ENCODE assay signal across 19 cellular contexts in genomic region chr10:19966751-19967150, GRCh38.
DNase-seq lines count a peak whose midpoint lies in the region; ATAC-seq, FAIRE-seq and TF ChIP-seq lines count a peak whose summit lies in the region.
"Had no signal": no experiment of that assay in that cellular context is flagged by ENCODE, and none has a peak within 500 bp of the region (broad histone marks: within the 10 kb centered on the region; RNA-seq: fewer than 3 reads in every experiment).

No MANE protein-coding gene starts in this region.

- peak overlapping the region in 1 of 2 experiments; percentile 8; a peak in 1 of 4 replicates for H3K4me2 ChIP-seq in H1 (ENCODE audit: insufficient read depth in 1 of 2, low read depth in 2 of 2, low read length in 2 of 2)

- TF ChIP-seq CTCF in H1 (IDR thresholded peaks at IDR 0.05; ENCODE audit: control extremely low read depth in 1 of 3, insufficient read depth in 1 of 3, low read depth in 1 of 3, low read length in 3 of 3): no peak
- no peak for TF ChIP-seq CTCF in nephron (IDR thresholded peaks at IDR 0.05; ENCODE audit: unreplicated experiment in 3 of 3)

- peaks cover 42% of the 10 kb centered on the region for H3K4me1 Mint-ChIP-seq in nephron
- H3K4me1 Mint-ChIP-seq: activated CD4-positive, alpha-beta T cell treated with anti-CD3 and anti-CD28 coated beads, Interleukin-2, amount 10 ng/mL, durations not matched to agents 24 days and 14 days had no signal

- peak in 1 of 2 experiments; percentile 17; a peak in 2 of 4 replicates for TF ChIP-seq RAD21 in H1 (IDR thresholded peaks at IDR 0.05 in 1 of 2, conservative IDR thresholded peaks at IDR 0.05 in 1 of 2; ENCODE audit: low read depth in 2 of 2, low read length in 2 of 2)

- no peaks in the 10 kb centered on the region for H3K9me3 Mint-ChIP-seq in nephron
- H3K9me3 Mint-ChIP-seq: natural killer cell had no signal

- H3K36me3 Mint-ChIP-seq in nephron (ENCODE audit: low read depth): no peaks in the 10 kb centered on the region
- H3K36me3 Mint-ChIP-seq: activated naive CD8-positive, alpha-beta T cell; natural killer cell had no signal

- no peak overlapping the region for H3K56ac ChIP-seq in H1 (replicated peaks; ENCODE audit: insufficient read length, low read depth, low read length)

- no peak overlapping the region for H2BK15ac ChIP-seq in H1 (ENCODE audit: low read length)

- H3K36me3 ChIP-seq in SJCRH30 (no peaks in the 10 kb centered on the region), H1 (ENCODE audit: control insufficient read depth in 2 of 4, insufficient read depth in 4 of 4, low read length in 3 of 4) (no peaks in the 10 kb centered on the region)
- H3K36me3 ChIP-seq: heart right ventricle, right atrium auricular region had no signal

- H4K20me1 ChIP-seq in H1 (replicated peaks in 1 of 2; ENCODE audit: control insufficient read depth in 1 of 2, insufficient read depth in 2 of 2, low read length in 2 of 2): no peaks in the 10 kb centered on the region

- no peak overlapping the region for H2BK5ac ChIP-seq in H1 (ENCODE audit: low read depth, low read length)

- H3K14ac ChIP-seq in H1 (ENCODE audit: insufficient read length): no peak overlapping the region

- H3K4me3 Mint-ChIP-seq in nephron: no peak overlapping the region
- H3K4me3 Mint-ChIP-seq: activated CD4-positive, alpha-beta T cell treated with anti-CD3 and anti-CD28 coated beads, Interleukin-2, amount 10 ng/mL, durations not matched to agents 24 days and 14 days; activated naive CD8-positive, alpha-beta T cell; natural killer cell; T-helper 2 cell treated with Interferon-gamma antibody and Interleukin-4, amounts not matched to agents 5 μg/mL and 100 μg/mL, for 36 hours had no signal

- H3K27me3 ChIP-seq in SJCRH30 (no peaks in the 10 kb centered on the region), H1 (replicated peaks in 1 of 4; ENCODE audit: control insufficient read depth in 3 of 4, extremely low read depth in 1 of 4, insufficient read depth in 3 of 4, low read length in 3 of 4) (no peaks in the 10 kb centered on the region)
- H3K27me3 ChIP-seq: heart right ventricle, right atrium auricular region had no signal

- POLR2A ChIA-PET in H1 (lab: Charles Lee; ENCODE audit: partially characterized antibody): no interaction called here

- CTCF ChIA-PET in H1 (lab: Charles Lee; ENCODE audit: partially characterized antibody): no interaction called here

- H3K9ac ChIP-seq in H1 (replicated peaks in 1 of 4; ENCODE audit: extremely low read depth in 1 of 4, low read depth in 3 of 4, low read length in 3 of 4): no peak overlapping the region

- H3K4me3 ChIP-seq in SJCRH30 (no peak overlapping the region), H1 (ENCODE audit: extremely low read depth in 1 of 4, insufficient read depth in 2 of 4, low read depth in 3 of 4, low read length in 4 of 4) (no peak overlapping the region)
- H3K4me3 ChIP-seq: heart right ventricle, right atrium auricular region had no signal

- no peaks in the 10 kb centered on the region; the same call in 1 of the 2 replicates for H3K79me1 ChIP-seq in H1 (ENCODE audit: low read depth, low read length)

- H3K79me2 ChIP-seq in H1 (ENCODE audit: control insufficient read depth in 1 of 2, insufficient read depth in 2 of 2, low read length in 2 of 2): peaks cover 0 to 46% of the 10 kb centered on the region in 2 experiments; a peak in 2 of 4 replicates

- no peak overlapping the region; the same call in 1 of the 2 replicates for H2BK20ac ChIP-seq in H1 (ENCODE audit: low read length)

- no peak overlapping the region; the same call in 1 of the 2 replicates for H4K8ac ChIP-seq in H1 (ENCODE audit: extremely low read depth, insufficient read depth, low read length)

- WGBS in H1 (ENCODE audit: extremely low coverage in 1 of 2, insufficient coverage in 1 of 2, insufficient read length in 1 of 2, insufficient replicate concordance in 2 of 2, low coverage in 1 of 2, low lambda C conversion rate in 2 of 2, missing lambda C conversion rate in 1 of 2), 2 experiments: 33% methylated on average over 7 of the region's 7 CpGs; no CpG with 5 or more reads in 1 of the 2 experiments

- peak overlapping the region; percentile 22 for H3K27ac ChIP-seq in SJCRH30
- H3K27ac ChIP-seq in H1 (ENCODE audit: low read depth, low read length): 0 out of 2 replicates have a peak overlapping the region, but pooled peaks have one; percentile 32
- H3K27ac ChIP-seq: heart right ventricle, right atrium auricular region had no signal

- H3K23ac ChIP-seq in H1 (ENCODE audit: insufficient read length): no peak overlapping the region

- no peak overlapping the region for H2AFZ ChIP-seq in H1 (ENCODE audit: low read length)

- no peak for TF ChIP-seq EP300 in H1 (IDR thresholded peaks at IDR 0.05; ENCODE audit: borderline replicate concordance in 1 of 2, low read depth in 2 of 2, low read length in 2 of 2)

- ATAC-seq in GM21786 (IDR thresholded peaks at IDR 0.05; ENCODE audit: unreplicated experiment) (no peak), GM18868 (IDR thresholded peaks at IDR 0.05; ENCODE audit: unreplicated experiment) (no peak), GM18519 (IDR thresholded peaks at IDR 0.05; ENCODE audit: low FRiP score, unreplicated experiment) (no peak)
- ATAC-seq: heart right ventricle, natural killer cell, Right ventricle myocardium inferior had no signal

- peak overlapping the region; percentile 22 to 51 (median 36) for H3K27ac Mint-ChIP-seq in nephron
- H3K27ac Mint-ChIP-seq: activated CD4-positive, alpha-beta T cell treated with anti-CD3 and anti-CD28 coated beads, Interleukin-2, amount 10 ng/mL, durations not matched to agents 24 days and 14 days; activated naive CD8-positive, alpha-beta T cell; natural killer cell; T-helper 2 cell treated with Interferon-gamma antibody and Interleukin-4, amounts not matched to agents 5 μg/mL and 100 μg/mL, for 36 hours had no signal

- no peak overlapping the region for H4K91ac ChIP-seq in H1 (replicated peaks; ENCODE audit: insufficient read length, low read length)

- no peak for TF ChIP-seq POLR2A in H1 (IDR thresholded peaks at IDR 0.05; ENCODE audit: control extremely low read depth in 1 of 2, low read depth in 2 of 2, low read length in 2 of 2)

- H3K27me3 Mint-ChIP-seq in nephron (ENCODE audit: low read depth): no peaks in the 10 kb centered on the region
- H3K27me3 Mint-ChIP-seq: activated CD4-positive, alpha-beta T cell treated with anti-CD3 and anti-CD28 coated beads, Interleukin-2, amount 10 ng/mL, durations not matched to agents 24 days and 14 days; activated naive CD8-positive, alpha-beta T cell had no signal

- H3K4ac ChIP-seq in H1 (replicated peaks; ENCODE audit: insufficient read length, low read depth, low read length): no peak overlapping the region

- no peak overlapping the region for H2AK5ac ChIP-seq in H1 (ENCODE audit: low read depth, low read length)

- peak; percentile 76 for DNase-seq in ELF-1 (ENCODE audit: low read depth, low spot score)
- DNase-seq in SJCRH30: peak; percentile 78 to 85
- DNase-seq in H1 (ENCODE audit: low read depth in 1 of 2, low spot score in 2 of 2): no peak
- DNase-seq in NCI-H1417 treated with DMSO at 0.1 percent for 48 hours (lab: John Stamatoyannopoulos, UW): no peak
- DNase-seq: activated CD4-positive, alpha-beta T cell treated with anti-CD3 and anti-CD28 coated beads, Interleukin-2, amount 10 ng/mL, durations not matched to agents 24 days and 14 days; activated T-cell treated with anti-CD3 and anti-CD28 coated beads for 4 hours; cerebellar nuclear complex; GDM1; heart right ventricle; natural killer cell; NCI-H1930 had no signal

- H3K9me3 ChIP-seq in SJCRH30 (replicated peaks): no peaks in the 10 kb centered on the region
- H3K9me3 ChIP-seq in H1 (ENCODE audit: insufficient read depth in 2 of 2, low read depth in 1 of 2, low read length in 1 of 2): no peaks in the 10 kb centered on the region
- H3K9me3 ChIP-seq: heart right ventricle, right atrium auricular region had no signal

- H3K23me2 ChIP-seq in H1 (ENCODE audit: low read depth, low read length): no peaks in the 10 kb centered on the region

- peak overlapping the region; percentile 29; the same call in 1 of the 2 replicates for H3K18ac ChIP-seq in H1 (ENCODE audit: extremely low read depth, low read length)

- H3K4me1 ChIP-seq in SJCRH30: peaks cover 15% of the 10 kb centered on the region
- H3K4me1 ChIP-seq in H1 (replicated peaks in 1 of 4; ENCODE audit: control insufficient read depth in 3 of 4, insufficient read depth in 4 of 4, low read length in 3 of 4): peaks cover 0 to 28% (median 13%) of the 10 kb centered on the region in 4 experiments

- H2BK12ac ChIP-seq in H1 (ENCODE audit: low read depth, low read length): 0 out of 2 replicates have a peak overlapping the region, but pooled peaks have one; percentile 7

- H4K5ac ChIP-seq in H1 (ENCODE audit: insufficient read length, low read depth, low read length): peak overlapping the region; percentile 71

- no peak overlapping the region for H2BK120ac ChIP-seq in H1 (replicated peaks; ENCODE audit: low read depth, low read length)

- FAIRE-seq in H1 (lab: Jason Lieb, UNC): peak; percentile 80

TF ChIP-seq in H1, 55 proteins besides CTCF, POLR2A, EP300 and RAD21 (continues in another document):
- 0 out of 2 replicates have a peak, but pooled peaks have one; percentile 7 for TF ChIP-seq MAX (IDR thresholded peaks at IDR 0.05)
- TF ChIP-seq JUN (IDR thresholded peaks at IDR 0.05; ENCODE audit: low read depth, low read length): no peak
- no peak for TF ChIP-seq FOSL1 (IDR thresholded peaks at IDR 0.05; ENCODE audit: insufficient read depth, low read depth, low read length)
- no peak for TF ChIP-seq BACH1 (IDR thresholded peaks at IDR 0.05; ENCODE audit: low read length)
- peak; percentile 54 for TF ChIP-seq ASH2L (IDR thresholded peaks at IDR 0.05; ENCODE audit: low read length)
- TF ChIP-seq SRF (IDR thresholded peaks at IDR 0.05; ENCODE audit: low read depth, low read length): no peak
- no peak for TF ChIP-seq POU5F1 (IDR thresholded peaks at IDR 0.05; ENCODE audit: low read depth, low read length)
- TF ChIP-seq HDAC6 (IDR thresholded peaks at IDR 0.05; ENCODE audit: low read depth, low read length): no peak
- no peak for TF ChIP-seq SUZ12 (IDR thresholded peaks at IDR 0.05; ENCODE audit: low read length)
- TF ChIP-seq HDAC2 (IDR thresholded peaks at IDR 0.05; ENCODE audit: borderline replicate concordance in 1 of 2, low read depth in 2 of 2, low read length in 2 of 2): peak in 1 of 2 experiments; percentile 89; a peak in 1 of 4 replicates
- peak; percentile 82 for TF ChIP-seq TEAD4 (IDR thresholded peaks at IDR 0.05; ENCODE audit: low read depth, low read length)
- TF ChIP-seq POLR2AphosphoS5 (IDR thresholded peaks at IDR 0.05; ENCODE audit: low read depth, low read length): no peak

Comparison
In these comparisons a context has a peak if more than half of its experiments do, and no peak if none do; other contexts are left out.
1. DNase-seq: peak in ELF-1 (single experiment) and SJCRH30 (2 of 2); none in H1 (0 of 2) and NCI-H1417 treated with DMSO at 0.1 percent for 48 hours (single experiment).